Comparison of ENCODE assay signal across 22 cellular contexts in the genomic region with DNA sequence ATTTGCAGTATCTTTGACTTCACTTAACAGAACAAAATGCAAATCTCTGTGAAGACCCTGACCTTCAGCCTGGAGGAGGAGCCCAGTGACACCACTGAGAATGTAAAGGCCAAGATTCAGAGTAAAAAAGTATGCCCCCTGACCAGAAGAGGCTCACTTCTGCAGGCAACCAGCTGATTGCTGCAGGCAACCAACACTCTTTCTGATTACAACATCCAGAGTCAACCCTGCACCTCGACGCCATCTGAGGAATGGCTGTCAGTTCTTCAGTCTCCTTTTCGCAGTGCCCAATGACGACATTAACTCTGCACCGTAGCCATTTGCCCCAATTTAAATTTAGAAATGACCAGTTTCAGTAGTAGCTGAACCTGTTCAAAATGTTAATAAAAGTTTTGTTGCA. TPM values are rescaled to one million over a fixed set of nuclear protein-coding genes. Genes with fewer than 3 reads are reported as not detected.
DNase-seq lines count a peak whose midpoint lies in the region; ATAC-seq and TF ChIP-seq lines count a peak whose summit lies in the region.
"Had no signal": no experiment of that assay in that cellular context is flagged by ENCODE, and none has a peak within 500 bp of the region (broad histone marks: within the 10 kb centered on the region; RNA-seq: fewer than 3 reads in every experiment).

No MANE protein-coding gene starts in this region.

- H3K4me3 Mint-ChIP-seq in type B pancreatic cell (no peak overlapping the region), progenitor cell of endocrine pancreas (ENCODE audit: low read depth) (no peak overlapping the region)
- H3K4me3 Mint-ChIP-seq: activated CD4-positive, alpha-beta T cell treated with anti-CD3 and anti-CD28 coated beads, Interleukin-2, amount 10 ng/mL, durations not matched to agents 7 days and 5 days; activated T-helper 17 cell treated with anti-CD3 and anti-CD28 coated beads, Interleukin-2, amount 50 U/mL, for 72 hours; B cell; CD8-positive, alpha-beta memory T cell; dendritic cell treated with granulocyte-macrophage colony-stimulating factor and Interleukin-4, amounts not matched to agents 40 ng/mL and 50 ng/mL, for 4 days; IgD-negative memory B cell; neural crest cell; stimulated activated naive CD8-positive, alpha-beta T cell treated with anti-CD3 and anti-CD28 coated beads, Interleukin-15, amount 100 ng/mL, for 72 hours had no signal

- TF ChIP-seq CTCF in cardiac muscle cell (IDR thresholded peaks at IDR 0.05; ENCODE audit: low read depth, low read length) = no peak
- TF ChIP-seq CTCF in left lung (IDR thresholded peaks at IDR 0.05) = no peak
- TF ChIP-seq CTCF in type B pancreatic cell (conservative IDR thresholded peaks at IDR 0.05) = no peak
- no peak for TF ChIP-seq CTCF in progenitor cell of endocrine pancreas (IDR thresholded peaks at IDR 0.05; ENCODE audit: unreplicated experiment)

- H3K27me3 Mint-ChIP-seq in type B pancreatic cell = no peaks in the 10 kb centered on the region
- no peaks in the 10 kb centered on the region for H3K27me3 Mint-ChIP-seq in progenitor cell of endocrine pancreas
- H3K27me3 Mint-ChIP-seq: activated CD4-positive, alpha-beta T cell treated with anti-CD3 and anti-CD28 coated beads, Interleukin-2, amount 10 ng/mL, durations not matched to agents 7 days and 5 days; activated T-helper 17 cell treated with anti-CD3 and anti-CD28 coated beads, Interleukin-2, amount 50 U/mL, for 72 hours; B cell; CD8-positive, alpha-beta memory T cell; dendritic cell treated with granulocyte-macrophage colony-stimulating factor and Interleukin-4, amounts not matched to agents 40 ng/mL and 50 ng/mL, for 4 days; IgD-negative memory B cell; stimulated activated naive CD8-positive, alpha-beta T cell treated with anti-CD3 and anti-CD28 coated beads, Interleukin-15, amount 100 ng/mL, for 72 hours had no signal

- ATAC-seq in left ventricle myocardium superior (no peak), left lung (peak; percentile 37)

- no peak overlapping the region for H3K4me3 ChIP-seq in cardiac muscle cell
- no peak overlapping the region for H3K4me3 ChIP-seq in left lung
- H3K4me3 ChIP-seq: lung, sigmoid colon, SK-N-MC, uterus had no signal

- DNase-seq in cardiac muscle cell (ENCODE audit: low read depth in 1 of 2, low spot score in 1 of 2) = no peak
- DNase-seq in left ventricle myocardium superior = no peak
- DNase-seq in NOMO-1 treated with dmso at 0.1 percent for 144 hours (lab: John Stamatoyannopoulos, UW; ENCODE audit: unreplicated experiment) = peak; percentile 16
- no peak for DNase-seq in left lung
- no peak for DNase-seq in type B pancreatic cell (ENCODE audit: extremely low spot score, unreplicated experiment)
- no peak for DNase-seq in progenitor cell of endocrine pancreas (ENCODE audit: low spot score, unreplicated experiment)
- DNase-seq in superior temporal gyrus (ENCODE audit: extremely low spot score) = no peak
- DNase-seq in NCI-H1694 treated with DMSO at 0.1 percent for 48 hours (lab: John Stamatoyannopoulos, UW) = no peak
- DNase-seq: sigmoid colon; stimulated activated naive CD8-positive, alpha-beta T cell treated with anti-CD3 and anti-CD28 coated beads, Interleukin-15, amount 100 ng/mL, for 72 hours had no signal

- no peaks in the 10 kb centered on the region for H3K36me3 Mint-ChIP-seq in type B pancreatic cell
- H3K36me3 Mint-ChIP-seq in progenitor cell of endocrine pancreas (ENCODE audit: insufficient read depth) = peaks cover 2% of the 10 kb centered on the region
- H3K36me3 Mint-ChIP-seq: activated naive CD4-positive, alpha-beta T cell treated with anti-CD3 and anti-CD28 coated beads, Interleukin-2, amount 50 U/mL, for 72 hours; CD8-positive, alpha-beta memory T cell; IgD-negative memory B cell had no signal

- H3K9me3 ChIP-seq in cardiac muscle cell (ENCODE audit: low read depth) (no peaks in the 10 kb centered on the region), left lung (no peaks in the 10 kb centered on the region)
- H3K9me3 ChIP-seq: sigmoid colon, uterus had no signal

- no peaks in the 10 kb centered on the region for H3K27me3 ChIP-seq in cardiac muscle cell
- H3K27me3 ChIP-seq in left lung = no peaks in the 10 kb centered on the region
- H3K27me3 ChIP-seq: sigmoid colon, uterus had no signal

- H3K36me3 ChIP-seq in cardiac muscle cell (no peaks in the 10 kb centered on the region), left lung (no peaks in the 10 kb centered on the region)
- H3K36me3 ChIP-seq: sigmoid colon, uterus had no signal

- H3K27ac Mint-ChIP-seq in type B pancreatic cell = peak overlapping the region; percentile 23
- no peak overlapping the region for H3K27ac Mint-ChIP-seq in progenitor cell of endocrine pancreas
- H3K27ac Mint-ChIP-seq: activated CD4-positive, alpha-beta T cell treated with anti-CD3 and anti-CD28 coated beads, Interleukin-2, amount 10 ng/mL, durations not matched to agents 7 days and 5 days; activated naive CD4-positive, alpha-beta T cell treated with anti-CD3 and anti-CD28 coated beads, Interleukin-2, amount 50 U/mL, for 72 hours; activated T-helper 17 cell treated with anti-CD3 and anti-CD28 coated beads, Interleukin-2, amount 50 U/mL, for 72 hours; B cell; CD8-positive, alpha-beta memory T cell; dendritic cell treated with granulocyte-macrophage colony-stimulating factor and Interleukin-4, amounts not matched to agents 40 ng/mL and 50 ng/mL, for 4 days; IgD-negative memory B cell; stimulated activated naive CD8-positive, alpha-beta T cell treated with anti-CD3 and anti-CD28 coated beads, Interleukin-15, amount 100 ng/mL, for 72 hours had no signal

- peaks cover 16% of the 10 kb centered on the region for H3K4me1 Mint-ChIP-seq in type B pancreatic cell (ENCODE audit: unreplicated experiment)
- H3K4me1 Mint-ChIP-seq in progenitor cell of endocrine pancreas (ENCODE audit: low read depth) = peaks cover 22% of the 10 kb centered on the region

- H3K9me3 Mint-ChIP-seq in type B pancreatic cell = no peaks in the 10 kb centered on the region
- no peaks in the 10 kb centered on the region for H3K9me3 Mint-ChIP-seq in progenitor cell of endocrine pancreas (ENCODE audit: low read depth)
- H3K9me3 Mint-ChIP-seq: activated CD4-positive, alpha-beta T cell treated with anti-CD3 and anti-CD28 coated beads, Interleukin-2, amount 10 ng/mL, durations not matched to agents 7 days and 5 days; activated naive CD4-positive, alpha-beta T cell treated with anti-CD3 and anti-CD28 coated beads, Interleukin-2, amount 50 U/mL, for 72 hours; activated T-helper 17 cell treated with anti-CD3 and anti-CD28 coated beads, Interleukin-2, amount 50 U/mL, for 72 hours; CD8-positive, alpha-beta memory T cell; dendritic cell treated with granulocyte-macrophage colony-stimulating factor and Interleukin-4, amounts not matched to agents 40 ng/mL and 50 ng/mL, for 4 days; IgD-negative memory B cell; neural crest cell; stimulated activated naive CD8-positive, alpha-beta T cell treated with anti-CD3 and anti-CD28 coated beads, Interleukin-15, amount 100 ng/mL, for 72 hours had no signal

- H3K27ac ChIP-seq in cardiac muscle cell (peak overlapping the region; percentile 57), left lung (no peak overlapping the region)
- H3K27ac ChIP-seq: sigmoid colon, SK-N-MC, uterus, VCaP had no signal

- H3K4me1 ChIP-seq in cardiac muscle cell (ENCODE audit: low read depth) (peaks cover 39% of the 10 kb centered on the region), left lung (peaks cover 0 to 43% of the 10 kb centered on the region in 2 donors)
- H3K4me1 ChIP-seq: uterus had no signal

- intact Hi-C loops in left ventricle myocardium superior (cut with micrococcal nuclease) (loop anchor here (5.0 kb wide), 1 partner anchor 120 kb away; no protein-coding TSS in a partner anchor), left lung (cut with DNase I) (no loop called here)

RNA-seq across cellular contexts. Expression of a gene that starts 14.9 kb away (rescaled TPM):
- total RNA-seq in cardiac muscle cell (262 and 293 TPM in 2 replicates), left ventricle myocardium superior (41.4 TPM), left lung (100 to 1,000 TPM; 121 to 123 TPM), type B pancreatic cell (ENCODE audit: low replicate concordance) (73.8 and 80.3 TPM in 2 replicates), progenitor cell of endocrine pancreas (124 and 135 TPM in 2 replicates)
- 51.8 and 74.5 TPM in 2 replicates for polyA plus RNA-seq in cardiac muscle cell
